Comparison of ENCODE assay signal across 8 cellular contexts in the genomic region with DNA sequence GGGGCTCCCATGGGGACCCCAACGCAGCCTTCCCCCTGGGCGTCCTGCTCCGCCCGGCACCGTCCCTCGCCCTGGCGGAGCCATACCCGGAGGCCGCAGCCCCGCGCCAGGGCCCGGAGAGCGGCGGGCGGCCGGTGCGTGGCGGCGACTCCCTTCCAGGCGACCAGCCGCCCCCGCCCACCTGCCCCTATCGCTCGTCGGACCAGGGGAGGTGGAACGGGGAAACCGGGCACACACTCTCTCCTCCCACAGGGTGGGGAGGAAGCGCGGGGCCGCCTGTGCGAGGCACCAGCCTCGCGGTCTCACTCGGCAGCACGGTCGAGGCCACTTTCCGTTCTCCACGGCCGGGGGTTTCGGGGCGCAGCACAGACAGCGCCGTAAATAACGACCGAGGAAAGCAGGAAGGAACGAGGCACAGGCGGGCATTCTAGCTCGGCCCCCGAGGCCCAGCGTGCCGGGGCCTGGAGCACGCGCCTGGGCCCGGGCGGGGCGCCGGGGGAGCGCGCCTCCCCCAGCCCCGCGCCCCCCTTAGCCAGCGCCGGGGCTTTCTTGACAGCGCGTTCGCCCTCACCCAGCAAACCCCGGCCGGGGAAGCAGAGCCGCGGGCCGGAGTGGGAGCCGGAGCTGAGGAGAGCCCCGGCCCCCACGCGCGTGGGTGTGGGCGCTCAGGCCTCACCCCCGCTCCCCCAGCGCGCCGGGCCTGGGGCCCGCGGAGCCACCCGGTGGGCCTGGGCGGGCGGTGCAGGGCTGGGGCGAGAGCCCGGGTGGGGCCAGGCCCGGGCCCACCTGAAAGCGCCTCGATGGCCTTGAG. TPM values are rescaled to one million over a fixed set of nuclear protein-coding genes. Genes with fewer than 3 reads are reported as not detected.
A peak's percentile ranks its signal among the peaks of the same experiment; 100 is the strongest.
DNase-seq lines count a peak whose midpoint lies in the region; ATAC-seq lines count a peak whose summit lies in the region.

No MANE protein-coding gene starts in this region.

- peaks cover 1% of the 10 kb centered on the region for H3K36me3 Mint-ChIP-seq in activated naive CD8-positive, alpha-beta T cell treated with anti-CD3 and anti-CD28 coated beads, Interleukin-2, amount 10 ng/mL, durations not matched to agents 7 days and 5 days
- no peaks in the 10 kb centered on the region for H3K36me3 Mint-ChIP-seq in stimulated activated naive CD8-positive, alpha-beta T cell treated with anti-CD3 and anti-CD28 coated beads, Interleukin-15, Interleukin-2, amounts not matched to agents 100 ng/mL and 50 ng/mL, for 24 hours (ENCODE audit: low read depth)

- ATAC-seq in activated naive CD8-positive, alpha-beta T cell treated with anti-CD3 and anti-CD28 coated beads, Interleukin-2, amount 10 ng/mL, durations not matched to agents 7 days and 5 days (ENCODE audit: low read depth) = peak; percentile 22
- ATAC-seq in HG03378 (IDR thresholded peaks at IDR 0.05; ENCODE audit: unreplicated experiment) (no peak), GM18861 (IDR thresholded peaks at IDR 0.05; ENCODE audit: unreplicated experiment) (no peak)

- peaks cover 3% of the 10 kb centered on the region for H3K4me1 ChIP-seq in iPS-15b (ENCODE audit: control insufficient read depth, insufficient read depth, low read length)

- H3K4me3 ChIP-seq in iPS-15b (ENCODE audit: low read depth, low read length) = peak overlapping the region; percentile 97

- peak; percentile 32 to 40 for DNase-seq in activated CD4-positive, alpha-beta T cell treated with anti-CD3 and anti-CD28 coated beads for 4 hours
- DNase-seq in activated CD4-positive, alpha-beta T cell treated with anti-CD3 and anti-CD28 coated beads, Interleukin-2, amount 50 U/mL, for 4 hours = no peak
- peak; percentile 17 for DNase-seq in NCI-H146 treated with DMSO at 0.1 percent for 48 hours (lab: John Stamatoyannopoulos, UW; ENCODE audit: unreplicated experiment)
- DNase-seq in activated naive CD8-positive, alpha-beta T cell treated with anti-CD3 and anti-CD28 coated beads, Interleukin-2, amount 10 ng/mL, durations not matched to agents 7 days and 5 days = peak; percentile 57

- POLR2A ChIA-PET in activated naive CD8-positive, alpha-beta T cell treated with anti-CD3 and anti-CD28 coated beads, Interleukin-2, amount 10 ng/mL, durations not matched to agents 7 days and 5 days (lab: Charles Lee) = interaction anchor here (0.5 to 2.3 kb wide), 4 partner anchors 16 to 127 kb away, joined by 3 to 6 read pairs (median 3); no protein-coding TSS in a partner anchor

- H3K9me3 ChIP-seq in iPS-15b (ENCODE audit: control insufficient read depth, insufficient read depth, low read length) = no peaks in the 10 kb centered on the region

- H3K4me3 Mint-ChIP-seq in activated naive CD8-positive, alpha-beta T cell treated with anti-CD3 and anti-CD28 coated beads, Interleukin-2, amount 10 ng/mL, durations not matched to agents 7 days and 5 days = peak overlapping the region; percentile 88
- peak overlapping the region; percentile 81 for H3K4me3 Mint-ChIP-seq in stimulated activated naive CD8-positive, alpha-beta T cell treated with anti-CD3 and anti-CD28 coated beads, Interleukin-15, Interleukin-2, amounts not matched to agents 100 ng/mL and 50 ng/mL, for 24 hours

- peaks cover 78% of the 10 kb centered on the region for H3K27me3 Mint-ChIP-seq in activated naive CD8-positive, alpha-beta T cell treated with anti-CD3 and anti-CD28 coated beads, Interleukin-2, amount 10 ng/mL, durations not matched to agents 7 days and 5 days
- H3K27me3 Mint-ChIP-seq in stimulated activated naive CD8-positive, alpha-beta T cell treated with anti-CD3 and anti-CD28 coated beads, Interleukin-15, Interleukin-2, amounts not matched to agents 100 ng/mL and 50 ng/mL, for 24 hours = peaks cover 67% of the 10 kb centered on the region

- no peaks in the 10 kb centered on the region for H3K9me3 Mint-ChIP-seq in activated naive CD8-positive, alpha-beta T cell treated with anti-CD3 and anti-CD28 coated beads, Interleukin-2, amount 10 ng/mL, durations not matched to agents 7 days and 5 days
- H3K9me3 Mint-ChIP-seq in stimulated activated naive CD8-positive, alpha-beta T cell treated with anti-CD3 and anti-CD28 coated beads, Interleukin-15, Interleukin-2, amounts not matched to agents 100 ng/mL and 50 ng/mL, for 24 hours = no peaks in the 10 kb centered on the region

- H3K36me3 ChIP-seq in iPS-15b (ENCODE audit: control insufficient read depth, insufficient read depth, low read length) = no peaks in the 10 kb centered on the region

- H3K4me1 Mint-ChIP-seq in activated naive CD8-positive, alpha-beta T cell treated with anti-CD3 and anti-CD28 coated beads, Interleukin-2, amount 10 ng/mL, durations not matched to agents 7 days and 5 days = peaks cover 32% of the 10 kb centered on the region
- H3K4me1 Mint-ChIP-seq in stimulated activated naive CD8-positive, alpha-beta T cell treated with anti-CD3 and anti-CD28 coated beads, Interleukin-15, Interleukin-2, amounts not matched to agents 100 ng/mL and 50 ng/mL, for 24 hours (ENCODE audit: low read depth) = peaks cover 39% of the 10 kb centered on the region

- no peaks in the 10 kb centered on the region for H3K27me3 ChIP-seq in iPS-15b (ENCODE audit: control insufficient read depth, insufficient read depth, low read length)

- H3K27ac Mint-ChIP-seq in activated naive CD8-positive, alpha-beta T cell treated with anti-CD3 and anti-CD28 coated beads, Interleukin-2, amount 10 ng/mL, durations not matched to agents 7 days and 5 days = no peak overlapping the region
- H3K27ac Mint-ChIP-seq in stimulated activated naive CD8-positive, alpha-beta T cell treated with anti-CD3 and anti-CD28 coated beads, Interleukin-15, Interleukin-2, amounts not matched to agents 100 ng/mL and 50 ng/mL, for 24 hours = no peak overlapping the region

- H3K9ac ChIP-seq in iPS-15b (ENCODE audit: low read depth, low read length) = peak overlapping the region; percentile 94

RNA-seq across cellular contexts. Expression of gene IGF2BP3, which starts 0.9 kb away (rescaled TPM):
- under 1 TPM; 0.37 to 0.94 TPM for total RNA-seq in activated naive CD8-positive, alpha-beta T cell treated with anti-CD3 and anti-CD28 coated beads, Interleukin-2, amount 10 ng/mL, durations not matched to agents 7 days and 5 days

Comparison
In these comparisons a context has a peak if more than half of its experiments do, and no peak if none do; other contexts are left out.
1. DNase-seq: peak in activated CD4-positive, alpha-beta T cell treated with anti-CD3 and anti-CD28 coated beads for 4 hours (2 of 2), NCI-H146 treated with DMSO at 0.1 percent for 48 hours (single experiment) and activated naive CD8-positive, alpha-beta T cell treated with anti-CD3 and anti-CD28 coated beads, Interleukin-2, amount 10 ng/mL, durations not matched to agents 7 days and 5 days (single experiment); none in activated CD4-positive, alpha-beta T cell treated with anti-CD3 and anti-CD28 coated beads, Interleukin-2, amount 50 U/mL, for 4 hours (0 of 2).